11 cellular contexts compared by ENCODE assay signal in genomic region chr7:108875139-108875538, GRCh38.
DNase-seq lines count a peak whose midpoint lies in the region; ATAC-seq and TF ChIP-seq lines count a peak whose summit lies in the region.
"Had no signal": no experiment of that assay in that cellular context is flagged by ENCODE, and none has a peak within 500 bp of the region (broad histone marks: within the 10 kb centered on the region; RNA-seq: fewer than 3 reads in every experiment).

No MANE protein-coding gene starts in this region.

- H3K27ac ChIP-seq in fibroblast of lung (ENCODE audit: insufficient read depth, low read length) = no peak overlapping the region

- no peak for ATAC-seq in GM18907 (IDR thresholded peaks at IDR 0.05; ENCODE audit: unreplicated experiment)
- no peak for ATAC-seq in GM19455 (IDR thresholded peaks at IDR 0.05; ENCODE audit: unreplicated experiment)
- no peak for ATAC-seq in GM19328 (IDR thresholded peaks at IDR 0.05; ENCODE audit: unreplicated experiment)
- ATAC-seq: activated naive CD4-positive, alpha-beta T cell treated with anti-CD3 and anti-CD28 coated beads, Interleukin-2, amount 50 U/mL, for 72 hours; naive thymus-derived CD4-positive, alpha-beta T cell; T-cell had no signal

- no peaks in the 10 kb centered on the region for H3K27me3 ChIP-seq in fibroblast of lung (ENCODE audit: control insufficient read depth, insufficient read depth, low read length)

- H3K4me3 ChIP-seq in AG10803 (ENCODE audit: low read length) (no peak overlapping the region), GM12865 (ENCODE audit: low read depth, low read length) (no peak overlapping the region), NB4 (ENCODE audit: low read depth, low read length) (no peak overlapping the region), fibroblast of lung (replicated peaks in 1 of 4; ENCODE audit: control extremely low read depth in 1 of 4, insufficient read depth in 1 of 4, low read depth in 3 of 4, low read length in 4 of 4) (no peak overlapping the region)

- no peak overlapping the region for H3K9ac ChIP-seq in fibroblast of lung (ENCODE audit: insufficient read depth, low read length)

- H4K20me1 ChIP-seq in fibroblast of lung (ENCODE audit: control insufficient read depth, extremely low read depth, insufficient read depth, low read length) = no peaks in the 10 kb centered on the region

- TF ChIP-seq POLR2A in NB4 (IDR thresholded peaks at IDR 0.05; ENCODE audit: extremely low read depth, insufficient read length) = no peak

- TF ChIP-seq CTCF in AG10803 (conservative IDR thresholded peaks at IDR 0.05; ENCODE audit: low read length) = no peak; the same call in 1 of the 2 replicates
- TF ChIP-seq CTCF in GM12865 (IDR thresholded peaks at IDR 0.05; ENCODE audit: insufficient read depth, low read depth, low read length, missing control alignments) = peak; percentile 44
- TF ChIP-seq CTCF in NB4 (IDR thresholded peaks at IDR 0.05; ENCODE audit: low read depth, low read length) = peak; percentile 63
- TF ChIP-seq CTCF in fibroblast of lung (conservative IDR thresholded peaks at IDR 0.05 in 1 of 2, IDR thresholded peaks at IDR 0.05 in 1 of 2; ENCODE audit: low read depth in 1 of 2, low read length in 2 of 2) = peak in 1 of 2 donors; percentile 47

- no peaks in the 10 kb centered on the region for H3K36me3 ChIP-seq in fibroblast of lung (ENCODE audit: control insufficient read depth, insufficient read depth, low read length)

- no peak overlapping the region for H2AFZ ChIP-seq in fibroblast of lung (ENCODE audit: low read length)

- no peaks in the 10 kb centered on the region for H3K4me1 ChIP-seq in fibroblast of lung (ENCODE audit: control insufficient read depth, extremely low read depth, insufficient read depth, low read length)

- DNase-seq in AG10803 (ENCODE audit: low read depth) (peak; percentile 1), GM12865 (ENCODE audit: low read depth) (peak; percentile 59), NB4 (ENCODE audit: low read depth) (peak; percentile 48), fibroblast of lung (ENCODE audit: low read depth in 2 of 2) (peak; percentile 16 to 52), GM19238 (ENCODE audit: insufficient read length, low spot score) (no peak)
- DNase-seq: naive thymus-derived CD4-positive, alpha-beta T cell; T-cell had no signal

- no peak overlapping the region for H3K4me2 ChIP-seq in fibroblast of lung (ENCODE audit: extremely low read depth, insufficient read depth, low read length)

- H3K9me3 ChIP-seq in fibroblast of lung (ENCODE audit: control insufficient read depth, insufficient read depth, low read depth, low read length) = no peaks in the 10 kb centered on the region

- H3K79me2 ChIP-seq in fibroblast of lung (ENCODE audit: control insufficient read depth, insufficient read depth, low read length) = no peaks in the 10 kb centered on the region
